In genomic region chr7:130831817-130832481, GRCh38 we compare ENCODE assay signal across 8 cellular contexts.
A peak's percentile ranks its signal among the peaks of the same experiment; 100 is the strongest.
DNase-seq lines count a peak whose midpoint lies in the region; ATAC-seq and TF ChIP-seq lines count a peak whose summit lies in the region.

No MANE protein-coding gene starts in this region.

- H3K4me1 Mint-ChIP-seq in stimulated activated effector memory CD8-positive, alpha-beta T cell treated with anti-CD3 and anti-CD28 coated beads, Interleukin-12 subunit alpha, Interleukin-12 subunit beta, amount 100 ng/mL, for 72 hours, result no peaks in the 10 kb centered on the region

- peak; percentile 72 for TF ChIP-seq CTCF in GM10248 (IDR thresholded peaks at IDR 0.05; ENCODE audit: control extremely low read depth, extremely low read depth, low read depth, missing control alignments)

- H3K9me3 Mint-ChIP-seq in stimulated activated effector memory CD8-positive, alpha-beta T cell treated with anti-CD3 and anti-CD28 coated beads, Interleukin-12 subunit alpha, Interleukin-12 subunit beta, amount 100 ng/mL, for 72 hours, result peaks cover 13% of the 10 kb centered on the region

- H3K36me3 Mint-ChIP-seq in stimulated activated effector memory CD8-positive, alpha-beta T cell treated with anti-CD3 and anti-CD28 coated beads, Interleukin-12 subunit alpha, Interleukin-12 subunit beta, amount 100 ng/mL, for 72 hours, result no peaks in the 10 kb centered on the region

- CTCF ChIA-PET in GM10248 (lab: Yijun Ruan, JAX), result interaction anchor here (0.6 to 2.8 kb wide), 18 partner anchors 8 to 768 kb away, joined by 3 to 9 read pairs (median 3); no protein-coding TSS in a partner anchor

- H3K4me3 Mint-ChIP-seq in stimulated activated effector memory CD8-positive, alpha-beta T cell treated with anti-CD3 and anti-CD28 coated beads, Interleukin-12 subunit alpha, Interleukin-12 subunit beta, amount 100 ng/mL, for 72 hours, result no peak overlapping the region

- DNase-seq in A172 (ENCODE audit: low spot score) (peak; percentile 58), GM10248 (ENCODE audit: extremely low spot score) (peak; percentile 60), NCI-H446 treated with DMSO at 0.1 percent for 48 hours (lab: John Stamatoyannopoulos, UW) (peak; percentile 7), cerebellum (ENCODE audit: low spot score) (peak; percentile 65), midbrain (lab: John Stamatoyannopoulos, UW) (peak; percentile 28), amygdala (lab: John Stamatoyannopoulos, UW) (no peak), cortex of kidney (lab: John Stamatoyannopoulos, UW) (no peak)
- no peak for DNase-seq in stimulated activated effector memory CD8-positive, alpha-beta T cell treated with anti-CD3 and anti-CD28 coated beads, Interleukin-12 subunit alpha, Interleukin-12 subunit beta, amount 100 ng/mL, for 72 hours (ENCODE audit: low spot score in 2 of 2)

- POLR2A ChIA-PET in GM10248 (lab: Yijun Ruan, JAX), result no interaction called here

- no peak overlapping the region for H3K27ac Mint-ChIP-seq in stimulated activated effector memory CD8-positive, alpha-beta T cell treated with anti-CD3 and anti-CD28 coated beads, Interleukin-12 subunit alpha, Interleukin-12 subunit beta, amount 100 ng/mL, for 72 hours

- ATAC-seq in stimulated activated effector memory CD8-positive, alpha-beta T cell treated with anti-CD3 and anti-CD28 coated beads, Interleukin-12 subunit alpha, Interleukin-12 subunit beta, amount 100 ng/mL, for 72 hours, result no peak

Comparison
In these comparisons a context has a peak if more than half of its experiments do, and no peak if none do; other contexts are left out.
1. DNase-seq: peak in A172 (single experiment), GM10248 (single experiment), NCI-H446 treated with DMSO at 0.1 percent for 48 hours (single experiment), cerebellum (single experiment) and midbrain (single experiment); none in amygdala (0 of 56), cortex of kidney (single experiment) and stimulated activated effector memory CD8-positive, alpha-beta T cell treated with anti-CD3 and anti-CD28 coated beads, Interleukin-12 subunit alpha, Interleukin-12 subunit beta, amount 100 ng/mL, for 72 hours (0 of 2).